ENCODE assay signal across 26 cellular contexts in genomic region chr14:53260928-53261327, GRCh38.
"Had no signal": no experiment of that assay in that cellular context is flagged by ENCODE, and none has a peak within 500 bp of the region (broad histone marks: within the 10 kb centered on the region; RNA-seq: fewer than 3 reads in every experiment).

No MANE protein-coding gene starts in this region.

- H2AFZ ChIP-seq: hepatocyte, parathyroid adenoma had no signal

- H3K4me3 ChIP-seq: hepatocyte, left ventricle myocardium inferior, lung, mucosa of descending colon, right atrium auricular region, right lobe of liver, smooth muscle cell, testis, thyroid gland, transverse colon, upper lobe of right lung had no signal

- H3K9me3 ChIP-seq: right atrium auricular region, right lobe of liver, testis, thyroid gland, transverse colon, upper lobe of right lung had no signal

- H3K36me3 ChIP-seq: left ventricle myocardium inferior, right atrium auricular region, right lobe of liver, thyroid gland, transverse colon, upper lobe of right lung had no signal

- ATAC-seq: mucosa of descending colon; naive thymus-derived CD4-positive, alpha-beta T cell; natural killer cell treated with Interleukin-12 subunit alpha and Interleukin-12 subunit beta and Interleukin-15 and Interleukin-18, amount 100 ng/mL, for 72 hours; right lobe of liver; stimulated activated memory B cell treated with anti-CD40 and anti-IgM and Interleukin-4, amounts not matched to agents 10 μg/mL and 1 μg/mL and 100 μg/mL, for 72 hours; stimulated activated naive CD8-positive, alpha-beta T cell treated with anti-CD3 and anti-CD28 coated beads, Interleukin-15, amount 100 ng/mL, for 72 hours; upper lobe of right lung had no signal

- H3K9ac ChIP-seq: parathyroid adenoma had no signal

- FAIRE-seq: urothelium cell line had no signal

- H3K4me1 Mint-ChIP-seq: stimulated activated memory B cell treated with anti-CD40 and anti-IgM and Interleukin-4, amounts not matched to agents 10 μg/mL and 1 μg/mL and 100 μg/mL, for 72 hours; stimulated activated naive CD8-positive, alpha-beta T cell treated with anti-CD3 and anti-CD28 coated beads, Interleukin-15, amount 100 ng/mL, for 72 hours had no signal

- H3K4me3 Mint-ChIP-seq: naive thymus-derived CD4-positive, alpha-beta T cell; natural killer cell treated with Interleukin-12 subunit alpha and Interleukin-12 subunit beta and Interleukin-15 and Interleukin-18, amount 100 ng/mL, for 72 hours; stimulated activated memory B cell treated with anti-CD40 and anti-IgM and Interleukin-4, amounts not matched to agents 10 μg/mL and 1 μg/mL and 100 μg/mL, for 72 hours; stimulated activated naive CD8-positive, alpha-beta T cell treated with anti-CD3 and anti-CD28 coated beads, Interleukin-15, amount 100 ng/mL, for 72 hours had no signal

- H3K4me1 ChIP-seq: left ventricle myocardium inferior, parathyroid adenoma, right atrium auricular region, right lobe of liver, testis, thyroid gland, transverse colon, upper lobe of right lung had no signal

- H3K79me2 ChIP-seq: hepatocyte, parathyroid adenoma had no signal

- H3K4me2 ChIP-seq: hepatocyte, smooth muscle cell had no signal

- H3K27me3 Mint-ChIP-seq: stimulated activated memory B cell treated with anti-CD40 and anti-IgM and Interleukin-4, amounts not matched to agents 10 μg/mL and 1 μg/mL and 100 μg/mL, for 72 hours; stimulated activated naive CD8-positive, alpha-beta T cell treated with anti-CD3 and anti-CD28 coated beads, Interleukin-15, amount 100 ng/mL, for 72 hours had no signal

- H3K27me3 ChIP-seq: hepatocyte, right atrium auricular region, right lobe of liver, testis, thyroid gland, transverse colon, upper lobe of right lung had no signal

- H3K27ac Mint-ChIP-seq: naive thymus-derived CD4-positive, alpha-beta T cell; natural killer cell treated with Interleukin-12 subunit alpha and Interleukin-12 subunit beta and Interleukin-15 and Interleukin-18, amount 100 ng/mL, for 72 hours; stimulated activated memory B cell treated with anti-CD40 and anti-IgM and Interleukin-4, amounts not matched to agents 10 μg/mL and 1 μg/mL and 100 μg/mL, for 72 hours; stimulated activated naive CD8-positive, alpha-beta T cell treated with anti-CD3 and anti-CD28 coated beads, Interleukin-15, amount 100 ng/mL, for 72 hours had no signal

- DNase-seq: islet precursor cell; left ventricle myocardium inferior; midbrain; mucosa of descending colon; naive thymus-derived CD4-positive, alpha-beta T cell; nucleus accumbens; right lobe of liver; stimulated activated CD4-positive, alpha-beta T cell treated with anti-CD3 and anti-CD28 coated beads, Interleukin-1b, Interleukin-23, amount 100 ng/mL, for 48 hours; stimulated activated CD4-positive, alpha-beta T cell treated with anti-CD3 and anti-CD28 coated beads, Interleukin-2, amount 100 ng/mL, for 48 hours; stimulated activated CD4-positive, alpha-beta T cell treated with anti-CD3 and anti-CD28 coated beads, Interleukin-4, amount 100 ng/mL, for 4 hours; stimulated activated CD8-positive, alpha-beta memory T cell treated with anti-CD3 and anti-CD28 coated beads, Interleukin-4, amount 100 ng/mL, for 48 hours; stimulated activated naive CD4-positive, alpha-beta T cell treated with Interleukin-2 at 50 U/mL for 16 hours; stimulated activated naive CD8-positive, alpha-beta T cell treated with anti-CD3 and anti-CD28 coated beads, Interleukin-15, amount 100 ng/mL, for 72 hours; substantia nigra; testis; thyroid gland; transverse colon; upper lobe of right lung had no signal

- H3K27ac ChIP-seq: hepatocyte, left ventricle myocardium inferior, parathyroid adenoma, right atrium auricular region, right lobe of liver, testis, thyroid gland, transverse colon, upper lobe of right lung had no signal
